ENCODE assay signal across 16 cellular contexts in the genomic region with DNA sequence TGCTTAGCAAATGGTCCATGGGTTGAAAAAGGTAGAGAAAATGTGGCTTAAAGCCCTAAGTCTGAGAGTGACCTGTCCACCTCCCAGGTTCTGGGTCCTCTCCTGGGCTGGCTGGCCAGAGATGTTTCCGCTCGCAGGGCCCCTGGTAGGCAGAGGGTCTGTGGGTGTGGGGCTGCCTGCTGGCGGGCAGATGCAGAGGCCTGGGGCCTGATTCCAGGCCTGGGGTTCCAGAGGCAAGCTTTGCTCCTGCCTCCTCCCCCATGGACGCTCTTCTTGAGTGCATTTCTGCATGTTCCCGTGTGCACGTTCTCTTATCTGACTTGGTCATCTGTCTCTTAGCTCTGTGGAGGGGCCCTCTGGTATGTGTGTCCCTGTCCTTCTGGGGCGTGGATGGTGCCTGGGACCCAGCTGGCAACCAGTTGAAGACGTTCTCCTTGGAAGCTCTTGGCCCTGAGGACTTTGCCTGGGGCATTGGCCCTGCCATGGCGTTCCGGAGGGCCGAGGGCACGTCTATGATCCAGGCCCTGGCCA.
"Had no signal": no experiment of that assay in that cellular context is flagged by ENCODE, and none has a peak within 500 bp of the region (broad histone marks: within the 10 kb centered on the region; RNA-seq: fewer than 3 reads in every experiment).

No MANE protein-coding gene starts in this region.

- ATAC-seq: activated CD4-positive, CD25-positive, alpha-beta regulatory T cell treated with anti-CD3 and anti-CD28 coated beads, Interleukin-2, amount 50 U/mL, for 24 hours; esophagus mucosa; left ventricle myocardium superior; right lobe of liver; stimulated activated naive CD8-positive, alpha-beta T cell treated with anti-CD3 and anti-CD28 coated beads, Interleukin-15, amount 100 ng/mL, for 72 hours had no signal

- H3K9me3 ChIP-seq: adrenal gland, ovary, right lobe of liver, testis had no signal

- H3K27ac ChIP-seq: adrenal gland, hepatocyte, ovary, right lobe of liver, testis had no signal

- H3K4me3 Mint-ChIP-seq: activated naive CD4-positive, alpha-beta T cell treated with anti-CD3 and anti-CD28 coated beads, Interleukin-2, amount 10 ng/mL, durations not matched to agents 7 days and 5 days; memory B cell; stimulated activated naive CD8-positive, alpha-beta T cell treated with anti-CD3 and anti-CD28 coated beads, Interleukin-15, amount 100 ng/mL, for 72 hours; T-helper 2 cell treated with Interferon-gamma antibody and Interleukin-4, amounts not matched to agents 5 μg/mL and 100 μg/mL, for 36 hours had no signal

- H3K4me3 ChIP-seq: adrenal gland, hepatocyte, ovary, right lobe of liver, smooth muscle cell, testis had no signal

- H3K9me3 Mint-ChIP-seq: activated naive CD4-positive, alpha-beta T cell treated with anti-CD3 and anti-CD28 coated beads, Interleukin-2, amount 10 ng/mL, durations not matched to agents 7 days and 5 days; memory B cell; stimulated activated naive CD8-positive, alpha-beta T cell treated with anti-CD3 and anti-CD28 coated beads, Interleukin-15, amount 100 ng/mL, for 72 hours; T-helper 2 cell treated with Interferon-gamma antibody and Interleukin-4, amounts not matched to agents 5 μg/mL and 100 μg/mL, for 36 hours had no signal

- H3K36me3 ChIP-seq: ovary had no signal

- H3K27me3 Mint-ChIP-seq: activated naive CD4-positive, alpha-beta T cell treated with anti-CD3 and anti-CD28 coated beads, Interleukin-2, amount 10 ng/mL, durations not matched to agents 7 days and 5 days; memory B cell; stimulated activated naive CD8-positive, alpha-beta T cell treated with anti-CD3 and anti-CD28 coated beads, Interleukin-15, amount 100 ng/mL, for 72 hours had no signal

- H3K4me2 ChIP-seq: hepatocyte, smooth muscle cell had no signal

- H3K27me3 ChIP-seq: adrenal gland, hepatocyte, ovary, right lobe of liver, testis had no signal

- H2AFZ ChIP-seq: hepatocyte had no signal

- DNase-seq: activated CD4-positive, alpha-beta T cell treated with anti-CD3 and anti-CD28 coated beads, Interleukin-2, amount 50 U/mL, for 1 hour; activated naive CD4-positive, alpha-beta T cell treated with anti-CD3 and anti-CD28 coated beads, Interleukin-2, amount 10 ng/mL, durations not matched to agents 7 days and 5 days; activated T-cell treated with anti-CD3 and anti-CD28 coated beads for 4 hours; adrenal gland; left ventricle myocardium superior; ovary; right lobe of liver; stimulated activated naive CD8-positive, alpha-beta T cell treated with anti-CD3 and anti-CD28 coated beads, Interleukin-15, amount 100 ng/mL, for 72 hours; SW 1271; testis had no signal

- H3K27ac Mint-ChIP-seq: activated naive CD4-positive, alpha-beta T cell treated with anti-CD3 and anti-CD28 coated beads, Interleukin-2, amount 10 ng/mL, durations not matched to agents 7 days and 5 days; memory B cell; stimulated activated naive CD8-positive, alpha-beta T cell treated with anti-CD3 and anti-CD28 coated beads, Interleukin-15, amount 100 ng/mL, for 72 hours; T-helper 2 cell treated with Interferon-gamma antibody and Interleukin-4, amounts not matched to agents 5 μg/mL and 100 μg/mL, for 36 hours had no signal
